ENCODE assay signal across 9 cellular contexts in the genomic region with DNA sequence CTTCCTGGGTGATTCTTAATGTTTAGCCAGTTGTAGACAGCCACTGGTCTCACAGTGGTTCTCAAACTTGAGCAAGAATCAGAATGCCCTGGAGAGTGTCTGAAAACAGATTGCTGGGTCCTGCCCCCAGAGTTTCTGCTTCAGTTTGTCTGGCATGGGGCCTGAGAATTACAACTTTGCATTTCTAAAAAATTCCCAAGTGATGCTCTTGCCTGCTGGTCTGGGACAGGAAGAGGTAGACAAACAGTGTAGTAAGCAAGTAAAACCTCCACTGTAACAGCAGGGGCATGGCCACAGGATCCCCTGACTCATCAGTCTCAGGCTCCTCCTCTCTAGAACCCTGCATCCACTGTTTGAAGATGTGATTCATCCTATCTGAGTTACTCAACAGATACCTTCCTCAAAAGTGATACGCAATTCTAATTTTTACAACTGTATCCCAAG. TPM values are rescaled to one million over a fixed set of nuclear protein-coding genes. Genes with fewer than 3 reads are reported as not detected.
A peak's percentile ranks its signal among the peaks of the same experiment; 100 is the strongest.
DNase-seq lines count a peak whose midpoint lies in the region; ATAC-seq and TF ChIP-seq lines count a peak whose summit lies in the region.
"Had no signal": no experiment of that assay in that cellular context is flagged by ENCODE, and none has a peak within 500 bp of the region (broad histone marks: within the 10 kb centered on the region; RNA-seq: fewer than 3 reads in every experiment).

No MANE protein-coding gene starts in this region.

- in situ Hi-C loops in astrocyte of the cerebellum (cut with HindIII; ENCODE audit: low sequenced_read_pairs), result no loop called here

- H3K36me3 ChIP-seq in HUES64 (ENCODE audit: insufficient read depth, low read length) (peaks cover 59% of the 10 kb centered on the region), mesendoderm (ENCODE audit: control insufficient read depth, insufficient read depth, low read length) (peaks cover 1% of the 10 kb centered on the region)

- H2BK5ac ChIP-seq in mesendoderm (ENCODE audit: low read length), result no peak overlapping the region

- peak; percentile 67 for DNase-seq in CD14-positive monocyte (ENCODE audit: low spot score)
- DNase-seq in astrocyte of the cerebellum (ENCODE audit: low read depth), result peak; percentile 96
- peak; percentile 60 for DNase-seq in mesendoderm
- no peak for DNase-seq in germinal center (ENCODE audit: low spot score)
- no peak for DNase-seq in ecto neural progenitor cell (ENCODE audit: low spot score)
- no peak for DNase-seq in Kasumi-1 (lab: John Stamatoyannopoulos, UW)
- DNase-seq: H7 had no signal

- H3K36me3 Mint-ChIP-seq in CD14-positive monocyte, result peaks cover 4 to 17% of the 10 kb centered on the region in 2 donors

- no peaks in the 10 kb centered on the region for H3K79me1 ChIP-seq in mesendoderm (ENCODE audit: low read length)

- H3K56ac ChIP-seq in mesendoderm (ENCODE audit: low read length), result no peak overlapping the region

- H3K4me1 Mint-ChIP-seq in CD14-positive monocyte, result peaks cover 28% of the 10 kb centered on the region

- WGBS in HUES64, result 17% methylated on average over 1 of the region's 1 CpG
- no CpG with 5 or more reads among the region's 1 CpG for WGBS in mesendoderm (ENCODE audit: extremely low coverage, insufficient coverage, low lambda C conversion rate)

- H3K9ac ChIP-seq in HUES64 (ENCODE audit: low read depth, low read length) (no peak overlapping the region), mesendoderm (ENCODE audit: low read length) (no peak overlapping the region)

- H3K79me2 ChIP-seq in mesendoderm (ENCODE audit: control insufficient read depth, insufficient read depth, low read length), result no peaks in the 10 kb centered on the region

- H3K4me3 Mint-ChIP-seq in CD14-positive monocyte, result peak overlapping the region in 1 of 2 donors; percentile 29

- H3K9me3 Mint-ChIP-seq in CD14-positive monocyte, result peaks cover 0 to 3% (median 0%) of the 10 kb centered on the region in 7 donors

- H4K5ac ChIP-seq in mesendoderm (ENCODE audit: low read length), result no peak overlapping the region

- H3K23ac ChIP-seq in mesendoderm (ENCODE audit: low read length), result no peak overlapping the region

- no peaks in the 10 kb centered on the region for H3K27me3 ChIP-seq in HUES64 (ENCODE audit: insufficient read depth, low read length)
- H3K27me3 ChIP-seq in mesendoderm (ENCODE audit: insufficient read depth, low read length, poor library complexity), result no peaks in the 10 kb centered on the region

- H3K4me2 ChIP-seq in mesendoderm (ENCODE audit: low read length), result no peak overlapping the region

- H3K4me1 ChIP-seq in HUES64 (ENCODE audit: insufficient read depth, low read length), result peaks cover 21% of the 10 kb centered on the region; the same call in 1 of the 2 replicates
- peaks cover 2% of the 10 kb centered on the region for H3K4me1 ChIP-seq in mesendoderm (ENCODE audit: control insufficient read depth, low read depth, low read length)

- H3K9me3 ChIP-seq in HUES64 (ENCODE audit: insufficient read depth, low read depth, low read length), result no peaks in the 10 kb centered on the region

- H3K4me3 ChIP-seq in HUES64 (ENCODE audit: low read length) (no peak overlapping the region), astrocyte of the cerebellum (ENCODE audit: low read depth, low read length) (no peak overlapping the region), mesendoderm (ENCODE audit: low read length) (no peak overlapping the region)

- peaks cover 0 to 3% (median 0%) of the 10 kb centered on the region in 3 donors for H3K27me3 Mint-ChIP-seq in CD14-positive monocyte (ENCODE audit: low read depth in 3 of 3)

- ATAC-seq in HG02840 (IDR thresholded peaks at IDR 0.05; ENCODE audit: low FRiP score, unreplicated experiment), result no peak

- no peak overlapping the region for H2BK120ac ChIP-seq in mesendoderm (ENCODE audit: low read depth, low read length)

- peak overlapping the region; percentile 40; the same call in 1 of the 2 replicates for H3K27ac ChIP-seq in HUES64 (ENCODE audit: low read depth, low read length)
- H3K27ac ChIP-seq in mesendoderm (ENCODE audit: low read depth, low read length), result no peak overlapping the region

- intact Hi-C loops in CD14-positive monocyte (cut with micrococcal nuclease), result loop anchor here (10.0 kb wide), 2 partner anchors 336 to 846 kb away; no protein-coding TSS in a partner anchor

- TF ChIP-seq CTCF in CD14-positive monocyte (IDR thresholded peaks at IDR 0.05) (no peak), astrocyte of the cerebellum (IDR thresholded peaks at IDR 0.05; ENCODE audit: low read depth, low read length, missing control alignments) (no peak)

- no peak overlapping the region for H4K8ac ChIP-seq in mesendoderm (ENCODE audit: low read depth, low read length)

- peak overlapping the region; percentile 3 to 83 (median 75) for H3K27ac Mint-ChIP-seq in CD14-positive monocyte

- no peak overlapping the region for H2AK5ac ChIP-seq in mesendoderm (ENCODE audit: low read length)

- H3K4ac ChIP-seq in mesendoderm (ENCODE audit: low read depth, low read length), result no peak overlapping the region

- H2BK15ac ChIP-seq in mesendoderm (replicated peaks; ENCODE audit: low read depth), result no peak overlapping the region

- no peak overlapping the region for H3K18ac ChIP-seq in mesendoderm (ENCODE audit: low read length)

RNA-seq across cellular contexts. Expression of a gene that starts 36.5 kb away (rescaled TPM):
- polyA plus RNA-seq in CD14-positive monocyte, result under 1 TPM; 0.50 to 0.52 TPM
- polyA plus RNA-seq in HUES64 (2013, experiment 1 of 2), result 4.3 TPM
- polyA plus RNA-seq in HUES64 (2013, experiment 2 of 2), result 8.1 TPM
- polyA plus RNA-seq in mesendoderm (2013, experiment 1 of 2), result 2.6 TPM
- 2.6 TPM for polyA plus RNA-seq in mesendoderm (2013, experiment 2 of 2)

RNA-seq across cellular contexts. Expression of a gene that starts 53.3 kb away (rescaled TPM):
- polyA plus RNA-seq in CD14-positive monocyte, result not detected
- polyA plus RNA-seq in HUES64 (2013, experiment 1 of 2), result not detected
- polyA plus RNA-seq in HUES64 (2013, experiment 2 of 2), result not detected
- not detected for polyA plus RNA-seq in mesendoderm (2013, experiment 1 of 2)
- polyA plus RNA-seq in mesendoderm (2013, experiment 2 of 2), result not detected

Comparison
In these comparisons a context has a peak if more than half of its experiments do, and no peak if none do; other contexts are left out.
1. DNase-seq: peak in CD14-positive monocyte (single experiment), astrocyte of the cerebellum (single experiment) and mesendoderm (single experiment); none in germinal center (single experiment), ecto neural progenitor cell (single experiment) and Kasumi-1 (0 of 2).